In the genomic region with DNA sequence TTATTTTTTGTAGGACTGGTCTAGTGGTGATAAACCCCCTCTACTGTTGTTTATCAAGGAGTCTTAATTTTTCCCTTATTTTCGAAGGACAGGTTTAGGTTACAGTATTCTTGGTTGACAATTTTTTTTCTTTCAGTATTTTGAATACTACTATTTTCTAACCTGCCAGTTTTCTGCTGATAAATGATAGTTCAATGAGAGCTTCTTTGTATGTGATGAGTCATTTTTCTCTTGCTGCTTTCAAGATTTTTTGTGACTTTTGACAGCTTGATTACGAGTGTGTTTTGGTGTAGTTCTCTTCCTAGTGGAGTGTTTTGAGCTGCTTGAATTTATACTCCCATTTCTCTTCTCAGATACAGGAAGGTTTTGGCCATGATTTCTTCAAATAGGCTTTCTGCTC, we compare ENCODE assay signal across 25 cellular contexts.
"Had no signal": no experiment of that assay in that cellular context is flagged by ENCODE, and none has a peak within 500 bp of the region (broad histone marks: within the 10 kb centered on the region; RNA-seq: fewer than 3 reads in every experiment).

No MANE protein-coding gene starts in this region.

- H3K27me3 ChIP-seq: brain microvascular endothelial cell, cardiac muscle cell had no signal

- ATAC-seq: activated T-helper 17 cell treated with anti-CD3 and anti-CD28 coated beads, Interleukin-2, amount 50 U/mL, for 72 hours; PC-3; Right ventricle myocardium inferior had no signal

- DNase-seq: activated CD4-positive, alpha-beta memory T cell treated with anti-CD3 and anti-CD28 coated beads for 36 hours; activated CD4-positive, alpha-beta T cell treated with anti-CD3 and anti-CD28 coated beads, Interleukin-2, amount 10 ng/mL, durations not matched to agents 7 days and 5 days; activated CD4-positive, CD25-positive, alpha-beta regulatory T cell; activated CD8-positive, alpha-beta memory T cell treated with anti-CD3 and anti-CD28 coated beads for 24 hours; activated gamma-delta T cell; activated naive CD4-positive, alpha-beta T cell treated with anti-CD3 and anti-CD28 coated beads, Interleukin-2, amount 10 ng/mL, durations not matched to agents 7 days and 5 days; activated naive CD8-positive, alpha-beta T cell treated with anti-CD3 and anti-CD28 coated beads for 36 hours; activated T-cell treated with anti-CD3 and anti-CD28 coated beads, Interleukin-2, amount 50 U/mL, for 48 hours; brain microvascular endothelial cell; cerebellar nuclear complex; NCI-H1092; NCI-H1417; NCI-H1930; NCI-H2171; NCI-H2227 treated with DMSO at 0.1 percent for 48 hours; NCI-H69; NK-92 treated with Interleukin-12 subunit alpha and Interleukin-12 subunit beta, amount 100 ng/mL, for 24 hours; PC-3; T-helper 1 cell had no signal

- H3K4me3 ChIP-seq: cardiac muscle cell, SK-N-MC had no signal

- FAIRE-seq: colon had no signal

- H3K27ac ChIP-seq: brain microvascular endothelial cell, cardiac muscle cell, SK-N-MC, VCaP had no signal
